ENCODE assay signal across 8 cellular contexts in the genomic region with DNA sequence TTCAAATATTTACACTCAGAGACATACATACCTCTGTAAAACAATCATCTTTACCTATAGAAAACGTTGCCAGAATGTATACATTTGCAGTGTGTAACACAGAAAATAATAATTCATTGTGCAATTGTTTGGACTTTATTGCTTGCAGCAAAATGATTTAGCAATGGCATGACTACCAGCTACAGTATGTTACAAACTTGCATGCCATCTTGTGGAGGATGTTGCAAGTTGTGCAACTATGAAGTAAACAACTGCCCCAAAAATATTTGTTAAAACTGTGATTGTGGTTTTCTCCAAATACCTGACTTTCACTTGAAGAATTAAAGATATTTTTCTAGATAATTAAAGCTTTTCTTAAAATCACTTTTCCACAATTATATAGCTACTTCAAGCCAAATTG.
A peak's percentile ranks its signal among the peaks of the same experiment; 100 is the strongest.
DNase-seq lines count a peak whose midpoint lies in the region; TF ChIP-seq lines count a peak whose summit lies in the region.

No MANE protein-coding gene starts in this region.

- H3K4me2 ChIP-seq in OCI-LY1 (ENCODE audit: low read length) = no peak overlapping the region

- no peaks in the 10 kb centered on the region for H3K27me3 ChIP-seq in OCI-LY1 (ENCODE audit: insufficient read depth, low read length)

- H3K4me3 ChIP-seq in OCI-LY1 (ENCODE audit: low read depth, low read length, poor library complexity, severe bottlenecking) (no peak overlapping the region), skeletal muscle cell (ENCODE audit: low read depth, low read length) (no peak overlapping the region)

- no peak overlapping the region for H3K9ac ChIP-seq in OCI-LY1 (ENCODE audit: low read length)

- H3K79me2 ChIP-seq in OCI-LY1 (ENCODE audit: insufficient read depth, low read length) = no peaks in the 10 kb centered on the region

- peak; percentile 27 for DNase-seq in NCI-H1105 treated with DMSO at 0.1 percent for 48 hours (lab: John Stamatoyannopoulos, UW)
- no peak for DNase-seq in NCI-H1105 (lab: John Stamatoyannopoulos, UW)
- DNase-seq in epithelial cell of prostate (ENCODE audit: low read depth, low spot score) = peak; percentile 10
- DNase-seq in skeletal muscle cell (ENCODE audit: low read depth) = peak; percentile 39
- DNase-seq in GOT3 (lab: John Stamatoyannopoulos, UW) = no peak
- no peak for DNase-seq in NCI-H2171 (lab: John Stamatoyannopoulos, UW)
- DNase-seq in T-helper 2 cell = no peak

- H4K20me1 ChIP-seq in OCI-LY1 (ENCODE audit: insufficient read depth, low read length) = no peaks in the 10 kb centered on the region

- H3F3A ChIP-seq in OCI-LY1 (ENCODE audit: insufficient read depth, low read length) = no peaks in the 10 kb centered on the region

- H3K27ac ChIP-seq in OCI-LY1 (ENCODE audit: low read depth, low read length, poor library complexity, severe bottlenecking) = no peak overlapping the region
- no peak overlapping the region for H3K27ac ChIP-seq in epithelial cell of prostate

- H2AFZ ChIP-seq in OCI-LY1 (ENCODE audit: low read length) = no peak overlapping the region

- peak; percentile 24; the same call in 1 of the 2 replicates for TF ChIP-seq CTCF in OCI-LY1 (IDR thresholded peaks at IDR 0.05; ENCODE audit: low read length)

- no peaks in the 10 kb centered on the region for H3K4me1 ChIP-seq in OCI-LY1 (ENCODE audit: insufficient read depth, low read length, severe bottlenecking)

- H3K9me3 ChIP-seq in OCI-LY1 (ENCODE audit: low read length) = no peaks in the 10 kb centered on the region

- H3K9me2 ChIP-seq in OCI-LY1 (ENCODE audit: low read depth, low read length) = no peaks in the 10 kb centered on the region

- no peaks in the 10 kb centered on the region for H3K36me3 ChIP-seq in OCI-LY1 (ENCODE audit: insufficient read depth, low read length)

Comparison
In these comparisons a context has a peak if more than half of its experiments do, and no peak if none do; other contexts are left out.
1. DNase-seq: peak in NCI-H1105 treated with DMSO at 0.1 percent for 48 hours (single experiment), epithelial cell of prostate (single experiment) and skeletal muscle cell (single experiment); none in NCI-H1105 (single experiment), GOT3 (single experiment), NCI-H2171 (single experiment) and T-helper 2 cell (0 of 5).